Comparison of ENCODE assay signal across 24 cellular contexts in the genomic region with DNA sequence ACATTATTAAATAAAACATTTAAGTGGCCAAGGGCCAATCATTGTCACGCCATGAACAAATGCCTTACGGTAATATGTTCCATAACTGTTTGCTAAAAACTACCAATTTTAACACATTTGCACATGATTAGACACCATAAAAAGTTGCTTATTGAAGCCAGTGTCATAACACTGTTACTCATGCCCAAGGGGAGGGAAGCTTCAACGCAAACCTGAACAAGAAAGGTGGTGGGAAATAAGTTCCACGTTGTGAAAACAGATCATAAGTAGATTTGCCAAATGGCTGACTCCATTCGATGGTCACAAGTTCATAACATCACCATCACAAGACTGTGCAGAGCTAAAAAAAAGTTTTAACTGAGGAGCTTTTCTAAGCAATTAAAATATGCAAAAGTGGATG.
"Had no signal": no experiment of that assay in that cellular context is flagged by ENCODE, and none has a peak within 500 bp of the region (broad histone marks: within the 10 kb centered on the region; RNA-seq: fewer than 3 reads in every experiment).

No MANE protein-coding gene starts in this region.

- ATAC-seq: effector memory CD8-positive, alpha-beta T cell; heart right ventricle; left cardiac atrium; left ventricle myocardium superior; naive thymus-derived CD4-positive, alpha-beta T cell; psoas muscle; sciatic nerve; stimulated activated naive B cell treated with anti-CD40 and anti-IgM and Interleukin-4, amounts not matched to agents 10 μg/mL and 1 μg/mL and 100 μg/mL, for 72 hours; stimulated activated naive CD8-positive, alpha-beta T cell treated with anti-CD3 and anti-CD28 coated beads, Interleukin-15, amount 100 ng/mL, for 72 hours had no signal

- H3K9me3 ChIP-seq: esophagus muscularis mucosa, gastrocnemius medialis, psoas muscle, thoracic aorta, transverse colon had no signal

- H3K27ac ChIP-seq: epithelial cell of prostate, esophagus muscularis mucosa, heart right ventricle, psoas muscle, thoracic aorta, transverse colon had no signal

- DNase-seq: cerebellar nuclear complex; effector memory CD8-positive, alpha-beta T cell; gastrocnemius medialis; heart right ventricle; immature natural killer cell; kidney; left cardiac atrium; left ventricle myocardium superior; mesendoderm; naive thymus-derived CD4-positive, alpha-beta T cell; nephron progenitor cell; psoas muscle; retina; stimulated activated CD4-positive, alpha-beta T cell treated with anti-CD3 and anti-CD28 coated beads, Interleukin-2, amount 100 ng/mL, for 24 hours; stimulated activated CD4-positive, alpha-beta T cell treated with anti-CD3 and anti-CD28 coated beads, Interleukin-4, amount 100 ng/mL, for 4 hours; stimulated activated naive B cell treated with anti-CD40 and anti-IgM and Interleukin-4, amounts not matched to agents 10 μg/mL and 1 μg/mL and 100 μg/mL, for 72 hours; stimulated activated naive CD8-positive, alpha-beta T cell treated with anti-CD3 and anti-CD28 coated beads, Interleukin-15, amount 100 ng/mL, for 72 hours; substantia nigra; transverse colon had no signal

- H3K36me3 ChIP-seq: esophagus muscularis mucosa, gastrocnemius medialis, heart right ventricle, thoracic aorta, transverse colon had no signal

- H3K27me3 ChIP-seq: esophagus muscularis mucosa, gastrocnemius medialis, heart right ventricle, transverse colon had no signal

- H3K4me3 ChIP-seq: esophagus muscularis mucosa, gastrocnemius medialis, heart right ventricle, lung, psoas muscle, thoracic aorta, transverse colon had no signal

- H3K4me1 ChIP-seq: transverse colon had no signal
